In genomic region chrX:140510895-140511295, GRCh38 we compare ENCODE assay signal across 2 cellular contexts.
TF ChIP-seq lines count a peak whose summit lies in the region.

No MANE protein-coding gene starts in this region.

TF ChIP-seq in SK-N-SH, 30 proteins besides CTCF, POLR2A, EP300 and RAD21 (continued from another document):
- TF ChIP-seq USF2 (IDR thresholded peaks at IDR 0.05; ENCODE audit: borderline replicate concordance, low read depth, low read length) (no peak), MAX (IDR thresholded peaks at IDR 0.05; ENCODE audit: low read depth) (no peak), EZH2phosphoT487 (IDR thresholded peaks at IDR 0.05; ENCODE audit: borderline replicate concordance, low read depth) (no peak), RFX5 (IDR thresholded peaks at IDR 0.05; ENCODE audit: low read length) (no peak), MXI1 (IDR thresholded peaks at IDR 0.05; ENCODE audit: low read depth, low read length) (no peak), YY1 (IDR thresholded peaks at IDR 0.05; ENCODE audit: low read depth) (no peak), FOXJ3 (CRISPR knock-in tag; IDR thresholded peaks at IDR 0.05) (no peak), ZBTB33 (IDR thresholded peaks at IDR 0.05; ENCODE audit: borderline replicate concordance, low read depth) (no peak), MEF2A (IDR thresholded peaks at IDR 0.05; ENCODE audit: borderline replicate concordance, low read depth) (no peak), FOSL2 (IDR thresholded peaks at IDR 0.05; ENCODE audit: borderline replicate concordance, low read depth) (no peak), NFIC (IDR thresholded peaks at IDR 0.05; ENCODE audit: borderline replicate concordance) (no peak), GATA2 (CRISPR knock-in tag; IDR thresholded peaks at IDR 0.05) (no peak), CHD2 (IDR thresholded peaks at IDR 0.05; ENCODE audit: low read length, partially characterized antibody) (no peak), RXRA (IDR thresholded peaks at IDR 0.05; ENCODE audit: borderline replicate concordance, low read depth) (no peak), PBX3 (IDR thresholded peaks at IDR 0.05) (no peak), SMC3 (IDR thresholded peaks at IDR 0.05; ENCODE audit: low read depth, low read length) (no peak), TEAD4 (IDR thresholded peaks at IDR 0.05; ENCODE audit: borderline replicate concordance, insufficient read depth) (no peak), FOXM1 (IDR thresholded peaks at IDR 0.05; ENCODE audit: low read depth) (no peak), TCF12 (IDR thresholded peaks at IDR 0.05) (no peak)

TF ChIP-seq in SK-N-SH treated with all-trans-retinoic acid at 6 μM for 48 hours, 23 proteins besides CTCF, POLR2A, EP300 and RAD21 (continued from another document):
- TF ChIP-seq PATZ1 (CRISPR knock-in tag; IDR thresholded peaks at IDR 0.05; ENCODE audit: borderline replicate concordance) (no peak), ARNTL (CRISPR knock-in tag; IDR thresholded peaks at IDR 0.05; ENCODE audit: borderline replicate concordance, low read depth) (no peak), TSHZ2 (CRISPR knock-in tag; IDR thresholded peaks at IDR 0.05) (no peak), BACH2 (CRISPR knock-in tag; IDR thresholded peaks at IDR 0.05; ENCODE audit: borderline replicate concordance) (no peak)
